ENCODE assay signal across 2 cellular contexts in genomic region chr6:111793711-111794111, GRCh38.
TF ChIP-seq lines count a peak whose summit lies in the region.

No MANE protein-coding gene starts in this region.

TF ChIP-seq in HEK293, 187 proteins besides CTCF, POLR2A, EP300 and RAD21:
- TF ChIP-seq SALL2 (tag by site-specific recombination; IDR thresholded peaks at IDR 0.05; ENCODE audit: borderline replicate concordance) (no peak), ZNF335 (tag by site-specific recombination; conservative IDR thresholded peaks at IDR 0.05) (0 out of 2 replicates have a peak, but pooled peaks have one; percentile 14)

TF ChIP-seq in HepG2, 621 proteins besides CTCF, POLR2A, EP300 and RAD21 (continues in another document):
- peak; percentile 59; the same call in 1 of the 2 replicates for TF ChIP-seq KDM5B (CRISPR knock-in tag; IDR thresholded peaks at IDR 0.05; ENCODE audit: borderline replicate concordance)
- peak; percentile 78 for TF ChIP-seq POLR2G (IDR thresholded peaks at IDR 0.05; ENCODE audit: low read depth, low read length)
- no peak for TF ChIP-seq ZBTB49 (CRISPR knock-in tag; IDR thresholded peaks at IDR 0.05; ENCODE audit: borderline replicate concordance)
- peak; percentile 37; the same call in 1 of the 3 replicates for TF ChIP-seq MXI1 (IDR thresholded peaks at IDR 0.05; ENCODE audit: borderline replicate concordance, low read depth, low read length)
- TF ChIP-seq KLF12 (CRISPR knock-in tag; IDR thresholded peaks at IDR 0.05; ENCODE audit: borderline replicate concordance) = no peak
- 0 out of 2 replicates have a peak, but pooled peaks have one; percentile 33 for TF ChIP-seq ZNF776 (CRISPR knock-in tag; IDR thresholded peaks at IDR 0.05)
- TF ChIP-seq ZFP36L1 (CRISPR knock-in tag; IDR thresholded peaks at IDR 0.05) = no peak
- no peak for TF ChIP-seq TRAFD1 (CRISPR knock-in tag; IDR thresholded peaks at IDR 0.05; ENCODE audit: borderline replicate concordance)
- no peak for TF ChIP-seq TP53 (CRISPR knock-in tag; conservative IDR thresholded peaks at IDR 0.05)
- TF ChIP-seq ZNF441 (CRISPR knock-in tag; IDR thresholded peaks at IDR 0.05; ENCODE audit: borderline replicate concordance) = no peak
- no peak for TF ChIP-seq ZNF296 (CRISPR knock-in tag; conservative IDR thresholded peaks at IDR 0.05)
- TF ChIP-seq PHF20 (CRISPR knock-in tag; IDR thresholded peaks at IDR 0.05) = 0 out of 2 replicates have a peak, but pooled peaks have one; percentile 49
- TF ChIP-seq SMARCE1 (IDR thresholded peaks at IDR 0.05; ENCODE audit: borderline replicate concordance) = no peak
- TF ChIP-seq GTF2F1 (IDR thresholded peaks at IDR 0.05; ENCODE audit: low read length) = no peak
- no peak for TF ChIP-seq MTF2 (CRISPR knock-in tag; IDR thresholded peaks at IDR 0.05; ENCODE audit: borderline replicate concordance)
- TF ChIP-seq RFXAP (CRISPR knock-in tag; IDR thresholded peaks at IDR 0.05; ENCODE audit: borderline replicate concordance) = no peak
- TF ChIP-seq ZNF501 (CRISPR knock-in tag; IDR thresholded peaks at IDR 0.05) = no peak
- no peak for TF ChIP-seq ZNF782 (CRISPR knock-in tag; IDR thresholded peaks at IDR 0.05; ENCODE audit: borderline replicate concordance)
- TF ChIP-seq, protein P1, sequence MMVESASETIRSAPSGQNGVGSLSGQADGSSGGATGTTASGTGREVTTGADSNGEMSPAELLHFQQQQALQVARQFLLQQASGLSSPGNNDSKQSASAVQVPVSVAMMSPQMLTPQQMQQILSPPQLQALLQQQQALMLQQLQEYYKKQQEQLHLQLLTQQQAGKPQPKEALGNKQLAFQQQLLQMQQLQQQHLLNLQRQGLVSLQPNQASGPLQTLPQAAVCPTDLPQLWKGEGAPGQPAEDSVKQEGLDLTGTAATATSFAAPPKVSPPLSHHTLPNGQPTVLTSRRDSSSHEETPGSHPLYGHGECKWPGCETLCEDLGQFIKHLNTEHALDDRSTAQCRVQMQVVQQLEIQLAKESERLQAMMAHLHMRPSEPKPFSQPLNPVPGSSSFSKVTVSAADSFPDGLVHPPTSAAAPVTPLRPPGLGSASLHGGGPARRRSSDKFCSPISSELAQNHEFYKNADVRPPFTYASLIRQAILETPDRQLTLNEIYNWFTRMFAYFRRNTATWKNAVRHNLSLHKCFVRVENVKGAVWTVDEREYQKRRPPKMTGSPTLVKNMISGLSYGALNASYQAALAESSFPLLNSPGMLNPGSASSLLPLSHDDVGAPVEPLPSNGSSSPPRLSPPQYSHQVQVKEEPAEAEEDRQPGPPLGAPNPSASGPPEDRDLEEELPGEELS (CRISPR knock-in tag; IDR thresholded peaks at IDR 0.05) = 0 out of 2 replicates have a peak, but pooled peaks have one; percentile 31
- TF ChIP-seq ZNF703 (CRISPR knock-in tag; IDR thresholded peaks at IDR 0.05; ENCODE audit: borderline replicate concordance) = no peak
- TF ChIP-seq HDAC1 (CRISPR knock-in tag; IDR thresholded peaks at IDR 0.05) = no peak
- no peak for TF ChIP-seq ZNF75D (CRISPR knock-in tag; IDR thresholded peaks at IDR 0.05; ENCODE audit: borderline replicate concordance)
- no peak for TF ChIP-seq TARDBP (CRISPR knock-in tag; IDR thresholded peaks at IDR 0.05)
- no peak for TF ChIP-seq ZNF543 (CRISPR knock-in tag; IDR thresholded peaks at IDR 0.05)
- no peak for TF ChIP-seq RXRA (CRISPR knock-in tag; IDR thresholded peaks at IDR 0.05)
- no peak for TF ChIP-seq MAFG (CRISPR knock-in tag; IDR thresholded peaks at IDR 0.05)
- no peak for TF ChIP-seq ZNF207 (IDR thresholded peaks at IDR 0.05; ENCODE audit: borderline replicate concordance)
- TF ChIP-seq RBM39 (IDR thresholded peaks at IDR 0.05; ENCODE audit: low read depth, low read length, poor library complexity, severe bottlenecking) = no peak
- no peak for TF ChIP-seq AKNA (CRISPR knock-in tag; IDR thresholded peaks at IDR 0.05; ENCODE audit: borderline replicate concordance)
- no peak for TF ChIP-seq ZNF557 (CRISPR knock-in tag; IDR thresholded peaks at IDR 0.05)
- TF ChIP-seq ZBTB7A (CRISPR knock-in tag; IDR thresholded peaks at IDR 0.05) = no peak
- TF ChIP-seq, protein P2, sequence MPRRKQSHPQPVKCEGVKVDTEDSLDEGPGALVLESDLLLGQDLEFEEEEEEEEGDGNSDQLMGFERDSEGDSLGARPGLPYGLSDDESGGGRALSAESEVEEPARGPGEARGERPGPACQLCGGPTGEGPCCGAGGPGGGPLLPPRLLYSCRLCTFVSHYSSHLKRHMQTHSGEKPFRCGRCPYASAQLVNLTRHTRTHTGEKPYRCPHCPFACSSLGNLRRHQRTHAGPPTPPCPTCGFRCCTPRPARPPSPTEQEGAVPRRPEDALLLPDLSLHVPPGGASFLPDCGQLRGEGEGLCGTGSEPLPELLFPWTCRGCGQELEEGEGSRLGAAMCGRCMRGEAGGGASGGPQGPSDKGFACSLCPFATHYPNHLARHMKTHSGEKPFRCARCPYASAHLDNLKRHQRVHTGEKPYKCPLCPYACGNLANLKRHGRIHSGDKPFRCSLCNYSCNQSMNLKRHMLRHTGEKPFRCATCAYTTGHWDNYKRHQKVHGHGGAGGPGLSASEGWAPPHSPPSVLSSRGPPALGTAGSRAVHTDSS (CRISPR knock-in tag; conservative IDR thresholded peaks at IDR 0.05) = no peak
- TF ChIP-seq ZNF205 (CRISPR knock-in tag; IDR thresholded peaks at IDR 0.05) = 0 out of 2 replicates have a peak, but pooled peaks have one; percentile 31
- no peak; the same call in 1 of the 2 replicates for TF ChIP-seq ZNF792 (CRISPR knock-in tag; IDR thresholded peaks at IDR 0.05)
- no peak for TF ChIP-seq ZNF468 (CRISPR knock-in tag; IDR thresholded peaks at IDR 0.05)
- peak; percentile 84; the same call in 1 of the 2 replicates for TF ChIP-seq ZNF281 (CRISPR knock-in tag; IDR thresholded peaks at IDR 0.05; ENCODE audit: borderline replicate concordance)
- no peak for TF ChIP-seq TAF15 (IDR thresholded peaks at IDR 0.05; ENCODE audit: low read depth, low read length, poor library complexity, severe bottlenecking)
- no peak for TF ChIP-seq PRPF4 (IDR thresholded peaks at IDR 0.05; ENCODE audit: low read depth, low read length, poor library complexity, severe bottlenecking)
- no peak for TF ChIP-seq ZNF547 (CRISPR knock-in tag; IDR thresholded peaks at IDR 0.05)
- no peak for TF ChIP-seq NKX3-1 (CRISPR knock-in tag; IDR thresholded peaks at IDR 0.05)
- TF ChIP-seq HNF4G (IDR thresholded peaks at IDR 0.05; ENCODE audit: borderline replicate concordance, low read depth, low read length) = no peak
- no peak for TF ChIP-seq HNF4G (CRISPR knock-in tag; IDR thresholded peaks at IDR 0.05; ENCODE audit: borderline replicate concordance, low read depth)
- TF ChIP-seq SOX13 (IDR thresholded peaks at IDR 0.05) = no peak
- TF ChIP-seq SOX13 (CRISPR knock-in tag; conservative IDR thresholded peaks at IDR 0.05 in 1 of 2, IDR thresholded peaks at IDR 0.05 in 1 of 2) = peak in 1 of 2 experiments; percentile 7; a peak in 1 of 4 replicates
- no peak for TF ChIP-seq TERF1 (CRISPR knock-in tag; IDR thresholded peaks at IDR 0.05)
- TF ChIP-seq RBFOX2 (IDR thresholded peaks at IDR 0.05; ENCODE audit: low read depth, low read length) = peak; percentile 20; the same call in 1 of the 2 replicates
- TF ChIP-seq ZNF850 (CRISPR knock-in tag; conservative IDR thresholded peaks at IDR 0.05) = no peak
- TF ChIP-seq KDM4B (CRISPR knock-in tag; IDR thresholded peaks at IDR 0.05) = no peak
- no peak for TF ChIP-seq SRF (IDR thresholded peaks at IDR 0.05; ENCODE audit: low read depth, low read length)
- no peak for TF ChIP-seq PHB2 (IDR thresholded peaks at IDR 0.05; ENCODE audit: partially characterized antibody)
- no peak for TF ChIP-seq ATAD3A (CRISPR knock-in tag; IDR thresholded peaks at IDR 0.05)
